1 cellular context compared by ENCODE assay signal in genomic region chr5:91332267-91333044, GRCh38.
A peak's percentile ranks its signal among the peaks of the same experiment; 100 is the strongest.
TF ChIP-seq lines count a peak whose summit lies in the region.

No MANE protein-coding gene starts in this region.

TF ChIP-seq in K562, 482 proteins besides CTCF, POLR2A, EP300 and RAD21 (continued from another document):
- TF ChIP-seq, protein P1, sequence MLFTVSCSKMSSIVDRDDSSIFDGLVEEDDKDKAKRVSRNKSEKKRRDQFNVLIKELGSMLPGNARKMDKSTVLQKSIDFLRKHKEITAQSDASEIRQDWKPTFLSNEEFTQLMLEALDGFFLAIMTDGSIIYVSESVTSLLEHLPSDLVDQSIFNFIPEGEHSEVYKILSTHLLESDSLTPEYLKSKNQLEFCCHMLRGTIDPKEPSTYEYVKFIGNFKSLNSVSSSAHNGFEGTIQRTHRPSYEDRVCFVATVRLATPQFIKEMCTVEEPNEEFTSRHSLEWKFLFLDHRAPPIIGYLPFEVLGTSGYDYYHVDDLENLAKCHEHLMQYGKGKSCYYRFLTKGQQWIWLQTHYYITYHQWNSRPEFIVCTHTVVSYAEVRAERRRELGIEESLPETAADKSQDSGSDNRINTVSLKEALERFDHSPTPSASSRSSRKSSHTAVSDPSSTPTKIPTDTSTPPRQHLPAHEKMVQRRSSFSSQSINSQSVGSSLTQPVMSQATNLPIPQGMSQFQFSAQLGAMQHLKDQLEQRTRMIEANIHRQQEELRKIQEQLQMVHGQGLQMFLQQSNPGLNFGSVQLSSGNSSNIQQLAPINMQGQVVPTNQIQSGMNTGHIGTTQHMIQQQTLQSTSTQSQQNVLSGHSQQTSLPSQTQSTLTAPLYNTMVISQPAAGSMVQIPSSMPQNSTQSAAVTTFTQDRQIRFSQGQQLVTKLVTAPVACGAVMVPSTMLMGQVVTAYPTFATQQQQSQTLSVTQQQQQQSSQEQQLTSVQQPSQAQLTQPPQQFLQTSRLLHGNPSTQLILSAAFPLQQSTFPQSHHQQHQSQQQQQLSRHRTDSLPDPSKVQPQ (CRISPR knock-in tag; IDR thresholded peaks at IDR 0.05; ENCODE audit: borderline replicate concordance) = no peak
- no peak for TF ChIP-seq GABPB2 (CRISPR knock-in tag; conservative IDR thresholded peaks at IDR 0.05)
- no peak for TF ChIP-seq ZNF551 (CRISPR knock-in tag; IDR thresholded peaks at IDR 0.05)
- TF ChIP-seq JUN (IDR thresholded peaks at IDR 0.05; ENCODE audit: borderline replicate concordance, low read depth, low read length) = peak; percentile 84
- no peak for TF ChIP-seq JUN (CRISPR knock-in tag; IDR thresholded peaks at IDR 0.05; ENCODE audit: borderline replicate concordance)
- TF ChIP-seq ZNF174 (CRISPR knock-in tag; IDR thresholded peaks at IDR 0.05) = no peak
- no peak for TF ChIP-seq ZNF408 (CRISPR knock-in tag; IDR thresholded peaks at IDR 0.05; ENCODE audit: low read depth)
- TF ChIP-seq ZZZ3 (IDR thresholded peaks at IDR 0.05) = no peak
- TF ChIP-seq ATF3 (IDR thresholded peaks at IDR 0.05) = peak; percentile 88
- TF ChIP-seq ATF3 (CRISPR knock-in tag; conservative IDR thresholded peaks at IDR 0.05) = peak; percentile 45; the same call in 1 of the 2 replicates
- TF ChIP-seq, protein P2, sequence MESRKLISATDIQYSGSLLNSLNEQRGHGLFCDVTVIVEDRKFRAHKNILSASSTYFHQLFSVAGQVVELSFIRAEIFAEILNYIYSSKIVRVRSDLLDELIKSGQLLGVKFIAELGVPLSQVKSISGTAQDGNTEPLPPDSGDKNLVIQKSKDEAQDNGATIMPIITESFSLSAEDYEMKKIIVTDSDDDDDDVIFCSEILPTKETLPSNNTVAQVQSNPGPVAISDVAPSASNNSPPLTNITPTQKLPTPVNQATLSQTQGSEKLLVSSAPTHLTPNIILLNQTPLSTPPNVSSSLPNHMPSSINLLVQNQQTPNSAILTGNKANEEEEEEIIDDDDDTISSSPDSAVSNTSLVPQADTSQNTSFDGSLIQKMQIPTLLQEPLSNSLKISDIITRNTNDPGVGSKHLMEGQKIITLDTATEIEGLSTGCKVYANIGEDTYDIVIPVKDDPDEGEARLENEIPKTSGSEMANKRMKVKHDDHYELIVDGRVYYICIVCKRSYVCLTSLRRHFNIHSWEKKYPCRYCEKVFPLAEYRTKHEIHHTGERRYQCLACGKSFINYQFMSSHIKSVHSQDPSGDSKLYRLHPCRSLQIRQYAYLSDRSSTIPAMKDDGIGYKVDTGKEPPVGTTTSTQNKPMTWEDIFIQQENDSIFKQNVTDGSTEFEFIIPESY (CRISPR knock-in tag; IDR thresholded peaks at IDR 0.05) = peak; percentile 58; the same call in 1 of the 2 replicates
- no peak for TF ChIP-seq NFATC3 (IDR thresholded peaks at IDR 0.05)
- TF ChIP-seq LARP7 (IDR thresholded peaks at IDR 0.05) = no peak
- TF ChIP-seq ZNF280A (IDR thresholded peaks at IDR 0.05; ENCODE audit: low read depth, partially characterized antibody) = no peak
- no peak for TF ChIP-seq GATAD2B (IDR thresholded peaks at IDR 0.05; ENCODE audit: borderline replicate concordance)
- no peak for TF ChIP-seq CREB1 (IDR thresholded peaks at IDR 0.05)
- TF ChIP-seq CREB1 (CRISPR knock-in tag; IDR thresholded peaks at IDR 0.05) = no peak
- no peak for TF ChIP-seq DDX20 (tag; IDR thresholded peaks at IDR 0.05; ENCODE audit: low read depth)
TF ChIP-seq in K562: peak in this region for 86.
